ENCODE assay signal across 21 cellular contexts in genomic region chr4:87105101-87105852, GRCh38.
A peak's percentile ranks its signal among the peaks of the same experiment; 100 is the strongest.
DNase-seq lines count a peak whose midpoint lies in the region; ATAC-seq and TF ChIP-seq lines count a peak whose summit lies in the region.
"Had no signal": no experiment of that assay in that cellular context is flagged by ENCODE, and none has a peak within 500 bp of the region (broad histone marks: within the 10 kb centered on the region; RNA-seq: fewer than 3 reads in every experiment).

No MANE protein-coding gene starts in this region.

- H3K4me1 ChIP-seq in mesenchymal stem cell (ENCODE audit: control insufficient read depth, insufficient read depth, low read depth, low read length) (peaks cover 5% of the 10 kb centered on the region), tibial artery (peaks cover 0 to 78% (median 40%) of the 10 kb centered on the region in 4 donors)

- H3K4me1 Mint-ChIP-seq in activated naive CD4-positive, alpha-beta T cell treated with anti-CD3 and anti-CD28 coated beads, Interleukin-2, amount 50 U/mL, for 24 hours = peaks cover 79% of the 10 kb centered on the region
- H3K4me1 Mint-ChIP-seq in central memory CD8-positive, alpha-beta T cell = peaks cover 26% of the 10 kb centered on the region

- no peak for TF ChIP-seq CTCF in tibial artery (IDR thresholded peaks at IDR 0.05)

- H3K9me3 ChIP-seq in mesenchymal stem cell (ENCODE audit: control insufficient read depth, low read length) = no peaks in the 10 kb centered on the region
- H3K9me3 ChIP-seq in tibial artery = no peaks in the 10 kb centered on the region
- H3K9me3 ChIP-seq: ascending aorta, heart right ventricle, pancreas had no signal

- no peak overlapping the region for H3K4me2 ChIP-seq in mesenchymal stem cell (ENCODE audit: low read length, poor library complexity, severe bottlenecking)
- H3K4me2 ChIP-seq: KMS-11 had no signal

- H3K27me3 ChIP-seq in mesenchymal stem cell (ENCODE audit: control insufficient read depth in 1 of 2, insufficient read depth in 1 of 2, low read length in 2 of 2) = no peaks in the 10 kb centered on the region
- H3K27me3 ChIP-seq in tibial artery = no peaks in the 10 kb centered on the region
- H3K27me3 ChIP-seq: ascending aorta, heart right ventricle, pancreas had no signal

- H3K14ac ChIP-seq in mesenchymal stem cell (ENCODE audit: low read length in 2 of 2) = no peak overlapping the region

- no peaks in the 10 kb centered on the region for H3K27me3 Mint-ChIP-seq in activated naive CD4-positive, alpha-beta T cell treated with anti-CD3 and anti-CD28 coated beads, Interleukin-2, amount 50 U/mL, for 24 hours
- H3K27me3 Mint-ChIP-seq in central memory CD8-positive, alpha-beta T cell = no peaks in the 10 kb centered on the region

- no peaks in the 10 kb centered on the region for H3K9me3 Mint-ChIP-seq in activated naive CD4-positive, alpha-beta T cell treated with anti-CD3 and anti-CD28 coated beads, Interleukin-2, amount 50 U/mL, for 24 hours
- H3K9me3 Mint-ChIP-seq in activated naive CD4-positive, alpha-beta T cell treated with anti-CD3 and anti-CD28 coated beads, Interleukin-2, amount 50 U/mL, for 72 hours = no peaks in the 10 kb centered on the region
- no peaks in the 10 kb centered on the region for H3K9me3 Mint-ChIP-seq in central memory CD8-positive, alpha-beta T cell
- H3K9me3 Mint-ChIP-seq: activated naive CD4-positive, alpha-beta T cell treated with anti-CD3 and anti-CD28 coated beads for 36 hours; CD14-positive monocyte had no signal

- H2BK15ac ChIP-seq in mesenchymal stem cell (ENCODE audit: low read depth, poor library complexity, severe bottlenecking) = no peak overlapping the region

- H3K4me3 ChIP-seq in mesenchymal stem cell (ENCODE audit: insufficient read depth in 1 of 2, low read depth in 1 of 2, low read length in 2 of 2) = no peak overlapping the region
- no peak overlapping the region for H3K4me3 ChIP-seq in tibial artery
- H3K4me3 ChIP-seq: ascending aorta, heart right ventricle, pancreas had no signal

- H3K4ac ChIP-seq in mesenchymal stem cell (ENCODE audit: low read depth in 1 of 2, low read length in 2 of 2) = no peak overlapping the region

- H4K8ac ChIP-seq in mesenchymal stem cell (ENCODE audit: low read length) = no peak overlapping the region

- DNase-seq in activated naive CD4-positive, alpha-beta T cell treated with anti-CD3 and anti-CD28 coated beads, Interleukin-2, amount 50 U/mL, for 72 hours (ENCODE audit: low spot score in 2 of 2) = no peak
- no peak for DNase-seq in central memory CD8-positive, alpha-beta T cell (ENCODE audit: low spot score in 2 of 2)
- no peak for DNase-seq in mesenchymal stem cell
- DNase-seq in tibial artery = no peak
- DNase-seq in COR-L47 (lab: John Stamatoyannopoulos, UW) = no peak
- no peak for DNase-seq in activated CD8-positive, alpha-beta memory T cell treated with anti-CD3 and anti-CD28 coated beads, Interleukin-2, amount 50 U/mL, for 48 hours
- DNase-seq: activated CD4-positive, alpha-beta T cell treated with anti-CD3 and anti-CD28 coated beads, Interleukin-2, amount 50 U/mL, for 1 hour; activated naive CD4-positive, alpha-beta T cell treated with anti-CD3 and anti-CD28 coated beads for 36 hours; activated T-cell treated with anti-CD3 and anti-CD28 coated beads for 4 hours; DND-41; heart right ventricle; NCI-H2081 treated with DMSO at 0.1 percent for 48 hours; NCI-H524; pancreas; stimulated activated CD4-positive, alpha-beta T cell treated with anti-CD3 and anti-CD28 coated beads, Interleukin-4, amount 100 ng/mL, for 24 hours; SW 1271 had no signal

- peak overlapping the region; percentile 82 for H3K27ac Mint-ChIP-seq in activated naive CD4-positive, alpha-beta T cell treated with anti-CD3 and anti-CD28 coated beads, Interleukin-2, amount 50 U/mL, for 24 hours
- no peak overlapping the region for H3K27ac Mint-ChIP-seq in activated naive CD4-positive, alpha-beta T cell treated with anti-CD3 and anti-CD28 coated beads, Interleukin-2, amount 50 U/mL, for 72 hours
- peak overlapping the region; percentile 46 for H3K27ac Mint-ChIP-seq in central memory CD8-positive, alpha-beta T cell (ENCODE audit: low read depth)

- H4K91ac ChIP-seq in mesenchymal stem cell (ENCODE audit: low read length) = no peak overlapping the region

- 98% methylated on average over 4 of the region's 6 CpGs for WGBS in mesenchymal stem cell

- H3K36me3 Mint-ChIP-seq in activated naive CD4-positive, alpha-beta T cell treated with anti-CD3 and anti-CD28 coated beads, Interleukin-2, amount 50 U/mL, for 24 hours = peaks cover 23% of the 10 kb centered on the region
- peaks cover 5 to 44% of the 10 kb centered on the region in 2 donors for H3K36me3 Mint-ChIP-seq in activated naive CD4-positive, alpha-beta T cell treated with anti-CD3 and anti-CD28 coated beads, Interleukin-2, amount 50 U/mL, for 72 hours
- H3K36me3 Mint-ChIP-seq in central memory CD8-positive, alpha-beta T cell (ENCODE audit: insufficient read depth) = peaks cover 16% of the 10 kb centered on the region

- peak overlapping the region; percentile 58 for H2BK5ac ChIP-seq in mesenchymal stem cell (ENCODE audit: low read depth, low read length, poor library complexity, severe bottlenecking)

- no peak overlapping the region for H3K18ac ChIP-seq in mesenchymal stem cell (ENCODE audit: low read depth in 1 of 2, low read length in 2 of 2)

- peaks cover 0 to 21% of the 10 kb centered on the region in 2 experiments for H3K36me3 ChIP-seq in mesenchymal stem cell (ENCODE audit: control insufficient read depth in 1 of 2, insufficient read depth in 2 of 2, low read depth in 1 of 2, low read length in 2 of 2)
- peaks cover 5 to 18% (median 7%) of the 10 kb centered on the region in 3 donors for H3K36me3 ChIP-seq in tibial artery

- H2AFZ ChIP-seq in mesenchymal stem cell (ENCODE audit: low read depth, low read length) = no peak overlapping the region

- no peak overlapping the region for H2AK5ac ChIP-seq in mesenchymal stem cell (ENCODE audit: low read length, severe bottlenecking)

- no peak for ATAC-seq in activated naive CD4-positive, alpha-beta T cell treated with anti-CD3 and anti-CD28 coated beads, Interleukin-2, amount 50 U/mL, for 72 hours
- no peak for ATAC-seq in central memory CD8-positive, alpha-beta T cell (replicated peaks; ENCODE audit: extremely low read depth, poor library complexity, severe bottlenecking)
- ATAC-seq in HG03520 (IDR thresholded peaks at IDR 0.05; ENCODE audit: unreplicated experiment) = no peak
- ATAC-seq: pancreas had no signal

- H3K27ac ChIP-seq in mesenchymal stem cell (ENCODE audit: low read length, poor library complexity, severe bottlenecking) (no peak overlapping the region), tibial artery (peak overlapping the region; percentile 62 to 70)
- H3K27ac ChIP-seq: KMS-11, pancreas had no signal

- no peak overlapping the region for H2BK120ac ChIP-seq in mesenchymal stem cell (ENCODE audit: low read depth, low read length)

- intact Hi-C loops in tibial artery (cut with DNase I; ENCODE audit: low total_unique reads) = no loop called here

- peak overlapping the region; percentile 92 for H3K9ac ChIP-seq in mesenchymal stem cell (ENCODE audit: low read length)
- H3K9ac ChIP-seq: KMS-11 had no signal

- no peak overlapping the region for H2BK12ac ChIP-seq in mesenchymal stem cell (ENCODE audit: low read length in 2 of 2)

- H3K23ac ChIP-seq in mesenchymal stem cell (ENCODE audit: low read length in 2 of 2) = no peak overlapping the region

- peak overlapping the region; percentile 44 for H3K4me3 Mint-ChIP-seq in activated naive CD4-positive, alpha-beta T cell treated with anti-CD3 and anti-CD28 coated beads, Interleukin-2, amount 50 U/mL, for 24 hours
- no peak overlapping the region for H3K4me3 Mint-ChIP-seq in central memory CD8-positive, alpha-beta T cell
- H3K4me3 Mint-ChIP-seq: activated naive CD4-positive, alpha-beta T cell treated with anti-CD3 and anti-CD28 coated beads for 36 hours; CD14-positive monocyte had no signal

- peaks cover 5% of the 10 kb centered on the region for H3K79me1 ChIP-seq in mesenchymal stem cell (replicated peaks; ENCODE audit: low read length, poor library complexity, severe bottlenecking)

Comparison
In these comparisons a context has a peak if more than half of its experiments do, and no peak if none do; other contexts are left out.
1. H3K27ac Mint-ChIP-seq: peak in activated naive CD4-positive, alpha-beta T cell treated with anti-CD3 and anti-CD28 coated beads, Interleukin-2, amount 50 U/mL, for 24 hours (single experiment) and central memory CD8-positive, alpha-beta T cell (single experiment); none in activated naive CD4-positive, alpha-beta T cell treated with anti-CD3 and anti-CD28 coated beads, Interleukin-2, amount 50 U/mL, for 72 hours (0 of 2).